9 cellular contexts compared by ENCODE assay signal in genomic region chr11:94731921-94732601, GRCh38. TPM values are rescaled to one million over a fixed set of nuclear protein-coding genes. Genes with fewer than 3 reads are reported as not detected.
DNase-seq lines count a peak whose midpoint lies in the region; ATAC-seq and TF ChIP-seq lines count a peak whose summit lies in the region.
"Had no signal": no experiment of that assay in that cellular context is flagged by ENCODE, and none has a peak within 500 bp of the region (broad histone marks: within the 10 kb centered on the region; RNA-seq: fewer than 3 reads in every experiment).

No MANE protein-coding gene starts in this region.

- H3K27ac Mint-ChIP-seq in osteocyte (ENCODE audit: unreplicated experiment) (peak overlapping the region; percentile 55), natural killer cell (no peak overlapping the region)
- no peak overlapping the region for H3K27ac Mint-ChIP-seq in activated CD4-positive, alpha-beta T cell treated with anti-CD3 and anti-CD28 coated beads, Interleukin-2, amount 10 ng/mL, durations not matched to agents 24 days and 14 days
- H3K27ac Mint-ChIP-seq: dendritic cell treated with granulocyte-macrophage colony-stimulating factor and Interleukin-4, amounts not matched to agents 40 ng/mL and 50 ng/mL, for 4 days had no signal

- H3K36me3 ChIP-seq in PC-9 (ENCODE audit: low read depth): no peaks in the 10 kb centered on the region
- peaks cover 0 to 2% of the 10 kb centered on the region in 2 donors for H3K36me3 ChIP-seq in esophagus (ENCODE audit: control insufficient read depth in 2 of 2, insufficient read depth in 2 of 2, low read length in 1 of 2)

- no TSS peak for BruUV-seq in PC-9 (replicated peaks; lab: Mats Ljungman, UMichigan)

- no peaks in the 10 kb centered on the region for H4K20me1 ChIP-seq in PC-9 (ENCODE audit: insufficient read depth)

- CTCF ChIA-PET in PC-9 (lab: Charles Lee): no interaction called here

- H3K9me3 ChIP-seq in PC-9 (ENCODE audit: insufficient read depth, low read depth) (peaks cover 10% of the 10 kb centered on the region; the same call in 1 of the 2 replicates), esophagus (ENCODE audit: control insufficient read depth in 2 of 2, insufficient read depth in 1 of 2, low read depth in 1 of 2, low read length in 1 of 2) (no peaks in the 10 kb centered on the region)

- H3K4me3 ChIP-seq in PC-9 (no peak overlapping the region), esophagus (ENCODE audit: low read depth in 1 of 2, low read length in 2 of 2) (no peak overlapping the region)

- 0 out of 2 replicates have a peak overlapping the region, but pooled peaks have one; percentile 13 for H2AFZ ChIP-seq in PC-9

- peaks cover 49% of the 10 kb centered on the region for H3F3A ChIP-seq in PC-9 (ENCODE audit: insufficient read depth, low read depth)

- H3K27ac ChIP-seq in PC-9 (peak overlapping the region; percentile 86), esophagus (ENCODE audit: low read depth in 2 of 2, low read length in 1 of 2) (peak overlapping the region; percentile 30 to 66)

- H3K9me3 Mint-ChIP-seq in osteocyte (ENCODE audit: unreplicated experiment) (no peaks in the 10 kb centered on the region), natural killer cell (no peaks in the 10 kb centered on the region)
- H3K9me3 Mint-ChIP-seq in activated CD4-positive, alpha-beta T cell treated with anti-CD3 and anti-CD28 coated beads, Interleukin-2, amount 10 ng/mL, durations not matched to agents 24 days and 14 days: no peaks in the 10 kb centered on the region
- H3K9me3 Mint-ChIP-seq: dendritic cell treated with granulocyte-macrophage colony-stimulating factor and Interleukin-4, amounts not matched to agents 40 ng/mL and 50 ng/mL, for 4 days had no signal

- peak overlapping the region; percentile 65 for H3K4me2 ChIP-seq in PC-9

- H3K36me3 Mint-ChIP-seq in osteocyte (ENCODE audit: unreplicated experiment) (no peaks in the 10 kb centered on the region), natural killer cell (no peaks in the 10 kb centered on the region)
- H3K36me3 Mint-ChIP-seq in activated CD4-positive, alpha-beta T cell treated with anti-CD3 and anti-CD28 coated beads, Interleukin-2, amount 10 ng/mL, durations not matched to agents 24 days and 14 days (ENCODE audit: low read depth): no peaks in the 10 kb centered on the region

- H3K27me3 Mint-ChIP-seq in osteocyte (ENCODE audit: unreplicated experiment) (no peaks in the 10 kb centered on the region), natural killer cell (ENCODE audit: low read depth in 2 of 2) (peaks cover 7 to 32% of the 10 kb centered on the region in 2 donors)
- peaks cover 4% of the 10 kb centered on the region for H3K27me3 Mint-ChIP-seq in activated CD4-positive, alpha-beta T cell treated with anti-CD3 and anti-CD28 coated beads, Interleukin-2, amount 10 ng/mL, durations not matched to agents 24 days and 14 days

- H3K4me1 ChIP-seq in PC-9 (replicated peaks; ENCODE audit: insufficient read depth) (peaks cover 99% of the 10 kb centered on the region), esophagus (ENCODE audit: control insufficient read depth in 2 of 2, insufficient read depth in 2 of 2, low read length in 1 of 2) (no peaks in the 10 kb centered on the region)

- H3K9me2 ChIP-seq in PC-9 (ENCODE audit: insufficient read depth): no peaks in the 10 kb centered on the region

- H3K4me3 Mint-ChIP-seq in osteocyte (ENCODE audit: unreplicated experiment) (no peak overlapping the region), natural killer cell (no peak overlapping the region)
- H3K4me3 Mint-ChIP-seq in activated CD4-positive, alpha-beta T cell treated with anti-CD3 and anti-CD28 coated beads, Interleukin-2, amount 10 ng/mL, durations not matched to agents 24 days and 14 days: no peak overlapping the region
- H3K4me3 Mint-ChIP-seq: dendritic cell treated with granulocyte-macrophage colony-stimulating factor and Interleukin-4, amounts not matched to agents 40 ng/mL and 50 ng/mL, for 4 days had no signal

- POLR2A ChIA-PET in PC-9 (lab: Charles Lee; ENCODE audit: unreplicated experiment): interaction anchor here (0.5 kb wide), 1 partner anchor 1367 kb away, joined by 3 read pairs; no protein-coding TSS in a partner anchor

- WGBS in esophagus, 2 donors: 47 to 59% methylated on average over 3 of the region's 3 CpGs

- TF ChIP-seq CTCF in PC-9 (conservative IDR thresholded peaks at IDR 0.05) (no peak), osteocyte (IDR thresholded peaks at IDR 0.05) (no peak), natural killer cell (IDR thresholded peaks at IDR 0.05) (no peak)

- DNase-seq in Daoy (ENCODE audit: low read depth) (peak; percentile 80), PC-9 (peak in 1 of 2 experiments; percentile 83), osteocyte (ENCODE audit: extremely low spot score, unreplicated experiment) (no peak), natural killer cell (no peak), RPMI8226 (no peak), superior temporal gyrus (ENCODE audit: extremely low spot score) (no peak)
- no peak for DNase-seq in activated CD4-positive, alpha-beta T cell treated with anti-CD3 and anti-CD28 coated beads, Interleukin-2, amount 10 ng/mL, durations not matched to agents 24 days and 14 days

- intact Hi-C loops in PC-9 (cut with micrococcal nuclease; ENCODE audit: unreplicated experiment) (loop anchor here (2.0 to 5.0 kb wide), 2 partner anchors 15 to 35 kb away; partner anchors contain the start of gene AMOTL1), natural killer cell (cut with micrococcal nuclease) (no loop called here)
- intact Hi-C loops in activated CD4-positive, alpha-beta T cell treated with anti-CD3 and anti-CD28 coated beads, Interleukin-2, amount 10 ng/mL, durations not matched to agents 24 days and 14 days (cut with micrococcal nuclease): no loop called here

- no peaks in the 10 kb centered on the region for H3K27me3 ChIP-seq in PC-9 (ENCODE audit: insufficient read depth, low read depth)
- no peaks in the 10 kb centered on the region for H3K27me3 ChIP-seq in esophagus (ENCODE audit: control insufficient read depth in 1 of 2, insufficient read depth in 2 of 2, low read length in 2 of 2)

- peaks cover 31% of the 10 kb centered on the region for H3K4me1 Mint-ChIP-seq in osteocyte (ENCODE audit: unreplicated experiment)
- H3K4me1 Mint-ChIP-seq in natural killer cell: no peaks in the 10 kb centered on the region
- peaks cover 14% of the 10 kb centered on the region for H3K4me1 Mint-ChIP-seq in activated CD4-positive, alpha-beta T cell treated with anti-CD3 and anti-CD28 coated beads, Interleukin-2, amount 10 ng/mL, durations not matched to agents 24 days and 14 days

- no peak for ATAC-seq in natural killer cell

- no peaks in the 10 kb centered on the region for H3K79me2 ChIP-seq in PC-9 (ENCODE audit: low read depth)

RNA-seq across cellular contexts. Expression of gene AMOTL1, which starts 36.1 kb away (rescaled TPM):
- 14.9 and 16.2 TPM in 2 replicates for total RNA-seq in Daoy (2014; rRNA removed; shearing (Covaris generic))
- 48.0 and 60.5 TPM in 2 replicates for total RNA-seq in PC-9 (2021)
- 10 to 100 TPM; 11.3 to 15.4 TPM for polyA plus RNA-seq in esophagus
- 66.6 and 71.7 TPM in 2 replicates for total RNA-seq in osteocyte
- total RNA-seq in natural killer cell: 1 to 10 TPM; 7.1 to 8.9 (median 8.7) TPM
- 5.4 and 5.9 TPM in 2 replicates for total RNA-seq in activated CD4-positive, alpha-beta T cell treated with anti-CD3 and anti-CD28 coated beads, Interleukin-2, amount 10 ng/mL, durations not matched to agents 24 days and 14 days
